ENCODE assay signal across 9 cellular contexts in genomic region chr13:79382545-79383275, GRCh38. TPM values are rescaled to one million over a fixed set of nuclear protein-coding genes. Genes with fewer than 3 reads are reported as not detected.
DNase-seq lines count a peak whose midpoint lies in the region; ATAC-seq and TF ChIP-seq lines count a peak whose summit lies in the region.
"Had no signal": no experiment of that assay in that cellular context is flagged by ENCODE, and none has a peak within 500 bp of the region (broad histone marks: within the 10 kb centered on the region; RNA-seq: fewer than 3 reads in every experiment).

No MANE protein-coding gene starts in this region.

- H3K27me3 ChIP-seq in KMS-11 (ENCODE audit: insufficient read depth, low read depth): no peaks in the 10 kb centered on the region

- H3K4me3 ChIP-seq in KMS-11 (IDR thresholded peaks at IDR 0.05; ENCODE audit: insufficient read depth, low read depth, low read length) (no peak overlapping the region), epithelial cell of esophagus (ENCODE audit: low read length) (no peak overlapping the region)
- H3K4me3 ChIP-seq: thoracic aorta had no signal

- peak; percentile 79 for DNase-seq in epithelial cell of esophagus (ENCODE audit: low read depth)
- DNase-seq in HuH-7 (ENCODE audit: low spot score): no peak
- DNase-seq in sciatic nerve (ENCODE audit: low spot score): no peak
- DNase-seq in Right ventricle myocardium superior: no peak

- intact Hi-C loops in sciatic nerve (cut with DNase I): no loop called here
- intact Hi-C loops in Right ventricle myocardium superior (cut with DNase I): no loop called here

- H3K79me2 ChIP-seq in KMS-11 (ENCODE audit: insufficient read depth, low read depth): peaks cover 60% of the 10 kb centered on the region

- peak overlapping the region; percentile 33; the same call in 1 of the 2 replicates for H3K4me2 ChIP-seq in KMS-11

- no peak overlapping the region for H3K27ac ChIP-seq in KMS-11
- H3K27ac ChIP-seq: thoracic aorta had no signal

- H2AFZ ChIP-seq in KMS-11 (ENCODE audit: low read depth): no peak overlapping the region

- ATAC-seq in GM18517 (IDR thresholded peaks at IDR 0.05; ENCODE audit: unreplicated experiment) (peak; percentile 46), GM21786 (IDR thresholded peaks at IDR 0.05; ENCODE audit: unreplicated experiment) (peak; percentile 45), sciatic nerve (no peak), Right ventricle myocardium superior (ENCODE audit: poor library complexity) (no peak), HG02970 (IDR thresholded peaks at IDR 0.05; ENCODE audit: low FRiP score, unreplicated experiment) (no peak)

- peaks cover 22% of the 10 kb centered on the region; the same call in 1 of the 2 replicates for H4K20me1 ChIP-seq in KMS-11 (ENCODE audit: insufficient read depth)

- H3K9ac ChIP-seq in KMS-11: no peak overlapping the region

- H3K36me3 ChIP-seq in KMS-11 (ENCODE audit: insufficient read depth): no peaks in the 10 kb centered on the region

- TF ChIP-seq CTCF in KMS-11 (conservative IDR thresholded peaks at IDR 0.05; ENCODE audit: low read depth, low read length) (no peak), epithelial cell of esophagus (IDR thresholded peaks at IDR 0.05; ENCODE audit: insufficient read depth, low read depth, low read length, missing control alignments) (no peak)

- peaks cover 67% of the 10 kb centered on the region for H3K4me1 ChIP-seq in KMS-11 (ENCODE audit: low read depth, poor library complexity, severe bottlenecking)

RNA-seq across cellular contexts. Expression of gene RBM26, which starts 23.3 kb away (rescaled TPM):
- 65.9 TPM for total RNA-seq in sciatic nerve
- total RNA-seq in Right ventricle myocardium superior: 17.3 TPM

Comparison
In these comparisons a context has a peak if more than half of its experiments do, and no peak if none do; other contexts are left out.
1. ATAC-seq: peak in GM18517 (single experiment) and GM21786 (single experiment); none in sciatic nerve (single experiment), Right ventricle myocardium superior (single experiment) and HG02970 (single experiment).